Comparison of ENCODE assay signal across 22 cellular contexts in the genomic region with DNA sequence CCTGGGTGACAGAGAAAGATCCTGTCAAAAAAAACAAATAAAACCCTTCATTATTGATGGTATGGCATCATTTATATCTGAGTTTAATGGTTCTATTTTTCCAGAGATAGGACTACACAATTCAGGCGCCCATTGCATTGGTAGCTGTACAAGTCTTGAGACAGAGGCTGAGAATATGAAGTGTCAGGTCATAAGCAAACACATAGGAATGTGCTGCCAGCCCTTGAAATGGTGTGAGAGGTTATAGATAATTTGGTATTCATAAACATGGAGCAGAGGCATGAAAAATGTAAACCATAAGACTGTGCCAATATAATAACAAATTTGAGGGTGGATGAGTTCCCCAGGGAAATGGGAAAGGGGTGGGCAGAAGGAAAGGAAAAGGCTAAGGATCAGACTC. TPM values are rescaled to one million over a fixed set of nuclear protein-coding genes. Genes with fewer than 3 reads are reported as not detected.
DNase-seq lines count a peak whose midpoint lies in the region; ATAC-seq and TF ChIP-seq lines count a peak whose summit lies in the region.
"Had no signal": no experiment of that assay in that cellular context is flagged by ENCODE, and none has a peak within 500 bp of the region (broad histone marks: within the 10 kb centered on the region; RNA-seq: fewer than 3 reads in every experiment).

No MANE protein-coding gene starts in this region.

- H3K4me3 Mint-ChIP-seq in activated CD8-positive, alpha-beta T cell treated with anti-CD3 and anti-CD28 coated beads for 36 hours = no peak overlapping the region
- H3K4me3 Mint-ChIP-seq: CD8-positive, alpha-beta memory T cell; dendritic cell treated with granulocyte-macrophage colony-stimulating factor and Interleukin-4, amounts not matched to agents 40 ng/mL and 50 ng/mL, for 4 days had no signal

- TF ChIP-seq CTCF in right atrium auricular region (IDR thresholded peaks at IDR 0.05) (no peak), fibroblast of lung (conservative IDR thresholded peaks at IDR 0.05 in 1 of 2, IDR thresholded peaks at IDR 0.05 in 1 of 2; ENCODE audit: low read depth in 1 of 2, low read length in 2 of 2) (no peak), gastrocnemius medialis (IDR thresholded peaks at IDR 0.05 in 4 of 5, conservative IDR thresholded peaks at IDR 0.05 in 1 of 5) (no peak)
- TF ChIP-seq CTCF in activated CD8-positive, alpha-beta T cell treated with anti-CD3 and anti-CD28 coated beads for 36 hours (IDR thresholded peaks at IDR 0.05) = no peak

- H3K27me3 Mint-ChIP-seq in activated CD8-positive, alpha-beta T cell treated with anti-CD3 and anti-CD28 coated beads for 36 hours = peaks cover 4% of the 10 kb centered on the region
- H3K27me3 Mint-ChIP-seq: dendritic cell treated with granulocyte-macrophage colony-stimulating factor and Interleukin-4, amounts not matched to agents 40 ng/mL and 50 ng/mL, for 4 days had no signal

- H3K36me3 ChIP-seq in right atrium auricular region = no peaks in the 10 kb centered on the region
- H3K36me3 ChIP-seq in fibroblast of lung (ENCODE audit: control insufficient read depth, insufficient read depth, low read length) = no peaks in the 10 kb centered on the region
- H3K36me3 ChIP-seq in gastrocnemius medialis = peaks cover 0 to 1% of the 10 kb centered on the region in 2 donors
- H3K36me3 ChIP-seq: HAP-1 had no signal

- intact Hi-C loops in Right ventricle myocardium superior (cut with DNase I) (no loop called here), gastrocnemius medialis (cut with DNase I; ENCODE audit: low total_unique reads) (loop anchor here (5.0 kb wide), 1 partner anchor 36 kb away; no protein-coding TSS in a partner anchor)
- intact Hi-C loops in activated CD8-positive, alpha-beta T cell treated with anti-CD3 and anti-CD28 coated beads for 36 hours (cut with micrococcal nuclease) = no loop called here

- H4K20me1 ChIP-seq in fibroblast of lung (ENCODE audit: control insufficient read depth, extremely low read depth, insufficient read depth, low read length) = no peaks in the 10 kb centered on the region

- H3K9me3 ChIP-seq in right atrium auricular region (no peaks in the 10 kb centered on the region), fibroblast of lung (ENCODE audit: control insufficient read depth, insufficient read depth, low read depth, low read length) (no peaks in the 10 kb centered on the region), gastrocnemius medialis (no peaks in the 10 kb centered on the region)
- H3K9me3 ChIP-seq: HAP-1, mucosa of descending colon, testis had no signal

- POLR2A ChIA-PET in activated CD8-positive, alpha-beta T cell treated with anti-CD3 and anti-CD28 coated beads for 36 hours (lab: Charles Lee) = no interaction called here

- H3K9ac ChIP-seq in fibroblast of lung (ENCODE audit: insufficient read depth, low read length) = no peak overlapping the region

- no peak overlapping the region for H3K27ac Mint-ChIP-seq in activated CD8-positive, alpha-beta T cell treated with anti-CD3 and anti-CD28 coated beads for 36 hours
- H3K27ac Mint-ChIP-seq: CD8-positive, alpha-beta memory T cell; dendritic cell treated with granulocyte-macrophage colony-stimulating factor and Interleukin-4, amounts not matched to agents 40 ng/mL and 50 ng/mL, for 4 days had no signal

- no peak overlapping the region for H2AFZ ChIP-seq in fibroblast of lung (ENCODE audit: low read length)

- no peaks in the 10 kb centered on the region for H3K79me2 ChIP-seq in fibroblast of lung (ENCODE audit: control insufficient read depth, insufficient read depth, low read length)

- H3K4me1 Mint-ChIP-seq in activated CD8-positive, alpha-beta T cell treated with anti-CD3 and anti-CD28 coated beads for 36 hours (ENCODE audit: low read depth) = no peaks in the 10 kb centered on the region
- H3K4me1 Mint-ChIP-seq: CD8-positive, alpha-beta memory T cell had no signal

- ATAC-seq in Right ventricle myocardium superior (ENCODE audit: poor library complexity) (no peak), gastrocnemius medialis (no peak)
- ATAC-seq in activated CD8-positive, alpha-beta T cell treated with anti-CD3 and anti-CD28 coated beads for 36 hours = no peak
- ATAC-seq: esophagus mucosa, mucosa of descending colon had no signal

- DNase-seq in right atrium auricular region (ENCODE audit: low spot score) (no peak), Right ventricle myocardium superior (no peak), fibroblast of lung (ENCODE audit: low read depth in 2 of 2) (peak in 1 of 2 donors; percentile 71), gastrocnemius medialis (no peak), Ammon's horn (ENCODE audit: low spot score) (no peak), NCI-H2196 (lab: John Stamatoyannopoulos, UW; ENCODE audit: unreplicated experiment) (no peak)
- DNase-seq in activated CD8-positive, alpha-beta T cell treated with anti-CD3 and anti-CD28 coated beads for 36 hours = no peak
- no peak for DNase-seq in stimulated activated CD4-positive, alpha-beta T cell treated with anti-CD3 and anti-CD28 coated beads, Interleukin-4, amount 100 ng/mL, for 4 hours
- DNase-seq: activated CD4-positive, alpha-beta T cell treated with anti-CD3 and anti-CD28 coated beads, Interleukin-2, amount 50 U/mL, for 1 hour; activated naive CD4-positive, alpha-beta T cell treated with Interleukin-2 at 50 U/mL for 16 hours; activated T-cell treated with anti-CD3 and anti-CD28 coated beads for 4 hours; CD8-positive, alpha-beta memory T cell; DND-41; mucosa of descending colon; NCI-H146; nucleus accumbens; stimulated activated CD4-positive, alpha-beta T cell treated with anti-CD3 and anti-CD28 coated beads, Interleukin-4, amount 100 ng/mL, for 1 hour; testis had no signal

- H3K27ac ChIP-seq in right atrium auricular region (peak overlapping the region; percentile 63 to 84), fibroblast of lung (ENCODE audit: insufficient read depth, low read length) (no peak overlapping the region), gastrocnemius medialis (peak overlapping the region in 3 of 4 donors; percentile 72 to 80 (median 77))
- H3K27ac ChIP-seq: RWPE1 had no signal

- H3K27me3 ChIP-seq in right atrium auricular region (no peaks in the 10 kb centered on the region), fibroblast of lung (ENCODE audit: control insufficient read depth, insufficient read depth, low read length) (no peaks in the 10 kb centered on the region), gastrocnemius medialis (peaks cover 0 to 3% (median 0%) of the 10 kb centered on the region in 3 donors)
- H3K27me3 ChIP-seq: testis had no signal

- H3K36me3 Mint-ChIP-seq in activated CD8-positive, alpha-beta T cell treated with anti-CD3 and anti-CD28 coated beads for 36 hours (ENCODE audit: low read depth) = no peaks in the 10 kb centered on the region
- H3K36me3 Mint-ChIP-seq: CD8-positive, alpha-beta memory T cell had no signal

- CTCF ChIA-PET in activated CD8-positive, alpha-beta T cell treated with anti-CD3 and anti-CD28 coated beads for 36 hours (lab: Charles Lee) = no interaction called here

- peak overlapping the region; percentile 13 for H3K4me2 ChIP-seq in fibroblast of lung (ENCODE audit: extremely low read depth, insufficient read depth, low read length)

- H3K9me3 Mint-ChIP-seq in activated CD8-positive, alpha-beta T cell treated with anti-CD3 and anti-CD28 coated beads for 36 hours = no peaks in the 10 kb centered on the region
- H3K9me3 Mint-ChIP-seq: dendritic cell treated with granulocyte-macrophage colony-stimulating factor and Interleukin-4, amounts not matched to agents 40 ng/mL and 50 ng/mL, for 4 days had no signal

- no peak for TF ChIP-seq POLR2A in gastrocnemius medialis (IDR thresholded peaks at IDR 0.05)

- in situ Hi-C loops in gastrocnemius medialis (cut with MboI; ENCODE audit: low sequenced_read_pairs in 4 of 4) = no loop called here

- H3K4me1 ChIP-seq in right atrium auricular region (peaks cover 0 to 34% of the 10 kb centered on the region in 2 donors), fibroblast of lung (ENCODE audit: control insufficient read depth, extremely low read depth, insufficient read depth, low read length) (peaks cover 8% of the 10 kb centered on the region), gastrocnemius medialis (peaks cover 15 to 19% of the 10 kb centered on the region in 2 donors)
- H3K4me1 ChIP-seq: HAP-1 had no signal

- no peak overlapping the region for H3K4me3 ChIP-seq in right atrium auricular region
- H3K4me3 ChIP-seq in fibroblast of lung (replicated peaks in 1 of 4; ENCODE audit: control extremely low read depth in 1 of 4, insufficient read depth in 1 of 4, low read depth in 3 of 4, low read length in 4 of 4) = no peak overlapping the region
- no peak overlapping the region for H3K4me3 ChIP-seq in gastrocnemius medialis
- H3K4me3 ChIP-seq: HAP-1, mucosa of descending colon, testis had no signal

RNA-seq across cellular contexts. Expression of a gene that starts 50.7 kb away (rescaled TPM):
- 100 to 1,000 TPM; 111 to 174 TPM for total RNA-seq in right atrium auricular region
- total RNA-seq in Right ventricle myocardium superior = 116 TPM
- total RNA-seq in fibroblast of lung = 17.7 and 27.6 TPM in 2 replicates
- polyA plus RNA-seq in fibroblast of lung = 8.1 and 12.8 TPM in 2 replicates
- polyA plus RNA-seq in fibroblast of lung (2012) = 6.6 and 9.3 TPM in 2 replicates
- 3.5 and 6.0 TPM in 2 replicates for polyA minus RNA-seq in fibroblast of lung (ENCODE audit: low replicate concordance)
- 100 to 1,000 TPM in 2 of 4 donors, 10 to 100 TPM in 2; 25.2 to 244 (median 109) TPM for total RNA-seq in gastrocnemius medialis
- total RNA-seq in activated CD8-positive, alpha-beta T cell treated with anti-CD3 and anti-CD28 coated beads for 36 hours = 1 to 10 TPM in 1 of 2 experiments, under 1 TPM in 1; 0.60 to 1.9 TPM
